8 cellular contexts compared by ENCODE assay signal in the genomic region with DNA sequence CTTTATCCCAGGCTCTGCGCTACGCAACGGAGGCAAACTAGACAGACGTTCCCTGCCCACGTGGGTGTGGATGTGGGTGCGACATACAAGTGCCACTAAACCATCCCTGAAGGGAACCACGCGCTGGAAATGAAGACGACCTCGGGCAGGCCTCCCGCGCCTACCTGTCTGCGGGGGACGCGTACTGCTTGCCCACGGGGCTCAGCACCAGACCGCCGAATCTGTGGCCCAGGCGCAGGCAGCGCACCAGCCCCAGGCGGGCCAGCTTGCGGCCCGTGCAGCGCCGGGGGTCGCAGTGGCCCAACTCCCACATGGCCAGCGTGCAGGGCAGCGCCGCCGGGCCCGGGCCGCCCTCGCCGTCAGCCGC. TPM values are rescaled to one million over a fixed set of nuclear protein-coding genes. Genes with fewer than 3 reads are reported as not detected.
A peak's percentile ranks its signal among the peaks of the same experiment; 100 is the strongest.
DNase-seq lines count a peak whose midpoint lies in the region; ATAC-seq and TF ChIP-seq lines count a peak whose summit lies in the region.

No MANE protein-coding gene starts in this region.

- no peak overlapping the region for H3K27ac ChIP-seq in ectodermal cell (ENCODE audit: insufficient read depth, low read depth, low read length, poor library complexity, severe bottlenecking)

- no peaks in the 10 kb centered on the region for H4K20me1 ChIP-seq in Loucy (ENCODE audit: insufficient read depth, low read length, poor library complexity, severe bottlenecking)

- 3% methylated on average over 35 of the region's 35 CpGs for WGBS in ectodermal cell, 2 experiments

- no peak overlapping the region for H2AFZ ChIP-seq in Loucy (ENCODE audit: low read length)

- H3K9ac ChIP-seq in Loucy (ENCODE audit: low read depth, low read length, poor library complexity, severe bottlenecking), result peak overlapping the region; percentile 72

- peaks cover 11% of the 10 kb centered on the region; the same call in 1 of the 2 replicates for H3K79me2 ChIP-seq in Loucy (ENCODE audit: insufficient read depth, low read length)

- peak overlapping the region; percentile 86 for H3K4me3 Mint-ChIP-seq in natural killer cell

- intact Hi-C loops in Right ventricle myocardium inferior (cut with DNase I), result loop anchor here (5.0 kb wide), 1 partner anchor 44 kb away; a partner anchor contains a TSS
- intact Hi-C loops in cardiac septum (cut with DNase I), result loop anchor here (5.0 kb wide), 1 partner anchor 39 kb away; no protein-coding TSS in a partner anchor
- intact Hi-C loops in natural killer cell (cut with micrococcal nuclease), result loop anchor here (10.0 kb wide), 1 partner anchor 354 kb away; a partner anchor contains a TSS
- intact Hi-C loops in posterior vena cava (cut with DNase I), result no loop called here

- H3K9me3 Mint-ChIP-seq in natural killer cell, result no peaks in the 10 kb centered on the region

- no peaks in the 10 kb centered on the region for H3K27me3 Mint-ChIP-seq in natural killer cell (ENCODE audit: low read depth in 2 of 2)

- TF ChIP-seq CTCF in Loucy (conservative IDR thresholded peaks at IDR 0.05; ENCODE audit: low read length) (no peak), natural killer cell (IDR thresholded peaks at IDR 0.05) (no peak)

- H3K27ac Mint-ChIP-seq in natural killer cell, result peak overlapping the region; percentile 43 to 80

- H3K9me3 ChIP-seq in Loucy (ENCODE audit: insufficient read depth, low read depth, low read length) (no peaks in the 10 kb centered on the region), ectodermal cell (ENCODE audit: control insufficient read depth, low read length) (no peaks in the 10 kb centered on the region)

- peak overlapping the region; percentile 76 for H3K4me2 ChIP-seq in Loucy (ENCODE audit: low read depth, low read length, poor library complexity, severe bottlenecking)

- H3K4me3 ChIP-seq in Loucy (ENCODE audit: low read length, poor library complexity, severe bottlenecking), result peak overlapping the region; percentile 78
- peak overlapping the region; percentile 89 for H3K4me3 ChIP-seq in ectodermal cell (ENCODE audit: insufficient read depth, low read depth, low read length)

- H3K4me1 Mint-ChIP-seq in natural killer cell, result peaks cover 27 to 52% of the 10 kb centered on the region in 2 donors

- no peaks in the 10 kb centered on the region for H3F3A ChIP-seq in Loucy (ENCODE audit: low read depth)

- H3K4me1 ChIP-seq in Loucy (ENCODE audit: insufficient read depth, low read length, poor library complexity, severe bottlenecking) (no peaks in the 10 kb centered on the region), ectodermal cell (ENCODE audit: control insufficient read depth, insufficient read depth, low read length) (peaks cover 5% of the 10 kb centered on the region)

- ATAC-seq in Right ventricle myocardium inferior (peak; percentile 14), natural killer cell (peak in 2 of 3 donors; percentile 2 to 13)

- DNase-seq in Right ventricle myocardium inferior (ENCODE audit: missing footprints), result no peak
- no peak for DNase-seq in cardiac septum (ENCODE audit: low spot score)
- DNase-seq in natural killer cell, result no peak
- DNase-seq in posterior vena cava (ENCODE audit: low spot score), result no peak
- DNase-seq in NCI-H2029 treated with DMSO at 0.1 percent for 48 hours (lab: John Stamatoyannopoulos, UW), result no peak
- DNase-seq in ureter (ENCODE audit: low spot score), result no peak

- no peaks in the 10 kb centered on the region for H3K27me3 ChIP-seq in Loucy (ENCODE audit: insufficient read depth, low read length, poor library complexity, severe bottlenecking)
- H3K27me3 ChIP-seq in ectodermal cell (ENCODE audit: control insufficient read depth, insufficient read depth, low read length, poor library complexity, severe bottlenecking), result no peaks in the 10 kb centered on the region

- no peaks in the 10 kb centered on the region for H3K9me2 ChIP-seq in Loucy (replicated peaks; ENCODE audit: low read depth, low read length)

- H3K36me3 ChIP-seq in Loucy (ENCODE audit: insufficient read depth, low read length) (no peaks in the 10 kb centered on the region), ectodermal cell (ENCODE audit: control insufficient read depth, insufficient read depth, low read length) (peaks cover 7% of the 10 kb centered on the region)

- H3K36me3 Mint-ChIP-seq in natural killer cell, result no peaks in the 10 kb centered on the region

RNA-seq across cellular contexts. Expression of a gene that starts 0.5 kb away (rescaled TPM):
- total RNA-seq in Right ventricle myocardium inferior (54.6 TPM), cardiac septum (55.0 TPM), natural killer cell (10 to 100 TPM; 29.4 to 34.7 (median 29.7) TPM), posterior vena cava (10 to 100 TPM; 40.4 to 40.7 TPM), ureter (38.2 TPM)
- 48.1 TPM for polyA plus RNA-seq in ectodermal cell (2013, experiment 1 of 4)
- polyA plus RNA-seq in ectodermal cell (2013, experiment 2 of 4), result 47.3 TPM
- 46.4 TPM for polyA plus RNA-seq in ectodermal cell (2013, experiment 3 of 4)
- 49.2 TPM for polyA plus RNA-seq in ectodermal cell (2013, experiment 4 of 4)

RNA-seq across cellular contexts. Expression of a gene that starts 0.5 kb away (rescaled TPM):
- total RNA-seq in Right ventricle myocardium inferior, result 35.0 TPM
- 32.3 TPM for total RNA-seq in cardiac septum
- polyA plus RNA-seq in ectodermal cell (2013, experiment 1 of 4), result 34.7 TPM
- 34.0 TPM for polyA plus RNA-seq in ectodermal cell (2013, experiment 2 of 4)
- 23.3 TPM for polyA plus RNA-seq in ectodermal cell (2013, experiment 3 of 4)
- polyA plus RNA-seq in ectodermal cell (2013, experiment 4 of 4), result 30.5 TPM
- total RNA-seq in natural killer cell, result 10 to 100 TPM; 58.7 to 65.9 (median 62.0) TPM
- total RNA-seq in posterior vena cava, result 10 to 100 TPM; 48.4 to 55.6 TPM
- total RNA-seq in ureter, result 67.6 TPM

RNA-seq across cellular contexts. Expression of a gene that starts 17.8 kb away (rescaled TPM):
- total RNA-seq in Right ventricle myocardium inferior, result 1.9 TPM
- total RNA-seq in cardiac septum, result 3.8 TPM
- polyA plus RNA-seq in ectodermal cell (2013, experiment 1 of 4), result 4.6 TPM
- 6.2 TPM for polyA plus RNA-seq in ectodermal cell (2013, experiment 2 of 4)
- polyA plus RNA-seq in ectodermal cell (2013, experiment 3 of 4), result 6.1 TPM
- 8.9 TPM for polyA plus RNA-seq in ectodermal cell (2013, experiment 4 of 4)
- 10 to 100 TPM; 17.7 to 21.7 (median 19.9) TPM for total RNA-seq in natural killer cell
- total RNA-seq in posterior vena cava, result under 1 TPM; 0.24 to 0.56 TPM
- total RNA-seq in ureter, result 3.9 TPM

RNA-seq across cellular contexts. Expression of a gene that starts 41.8 kb away (rescaled TPM):
- total RNA-seq in Right ventricle myocardium inferior (89.4 TPM), cardiac septum (86.6 TPM), natural killer cell (100 to 1,000 TPM; 367 to 412 (median 383) TPM), posterior vena cava (10 to 100 TPM; 68.0 to 68.4 TPM), ureter (150 TPM)
- polyA plus RNA-seq in ectodermal cell (2013, experiment 1 of 4), result 274 TPM
- polyA plus RNA-seq in ectodermal cell (2013, experiment 2 of 4), result 281 TPM
- 208 TPM for polyA plus RNA-seq in ectodermal cell (2013, experiment 3 of 4)
- polyA plus RNA-seq in ectodermal cell (2013, experiment 4 of 4), result 220 TPM

Comparison
In these comparisons a context has a peak if more than half of its experiments do, and no peak if none do; other contexts are left out.
1. intact Hi-C loops: an anchor here in Right ventricle myocardium inferior (5.0 kb wide), cardiac septum (5.0 kb wide) and natural killer cell (10.0 kb wide); none called in posterior vena cava.